In the genomic region with DNA sequence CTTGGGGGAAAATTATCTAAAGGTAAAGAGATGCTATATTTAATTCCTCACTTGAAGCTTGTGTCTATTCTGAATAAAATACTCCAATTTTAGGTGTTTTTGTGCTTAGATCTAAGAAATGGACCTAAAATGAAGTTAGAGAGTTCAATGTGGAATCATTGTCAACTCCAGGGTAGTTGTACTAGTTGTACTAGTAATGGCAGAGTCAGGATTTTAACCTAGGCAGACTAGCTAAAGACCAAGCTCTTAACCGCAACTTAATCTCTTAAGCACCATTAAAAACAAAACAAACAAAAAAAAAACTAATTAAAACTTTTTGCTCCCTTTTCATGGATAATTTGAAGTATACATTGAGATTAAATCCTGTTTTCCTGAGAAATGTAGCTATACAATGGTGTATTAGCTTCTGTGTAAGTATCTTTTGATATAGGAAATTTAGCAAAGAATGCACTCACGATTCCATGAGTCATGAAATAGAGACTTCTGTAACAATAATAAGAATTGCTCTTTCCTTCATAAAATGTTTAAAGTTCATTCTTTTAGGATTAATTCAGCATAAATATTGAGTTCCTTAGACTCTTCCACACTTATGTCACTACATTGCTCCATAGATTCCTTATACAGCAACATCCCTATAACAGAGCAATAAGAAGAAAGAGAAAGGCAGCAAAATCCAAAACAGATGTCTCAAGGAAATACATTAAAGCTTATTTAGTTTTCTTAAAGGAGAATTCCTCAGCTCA, we compare ENCODE assay signal across 29 cellular contexts. TPM values are rescaled to one million over a fixed set of nuclear protein-coding genes. Genes with fewer than 3 reads are reported as not detected.
DNase-seq lines count a peak whose midpoint lies in the region; TF ChIP-seq lines count a peak whose summit lies in the region.
"Had no signal": no experiment of that assay in that cellular context is flagged by ENCODE, and none has a peak within 500 bp of the region (broad histone marks: within the 10 kb centered on the region; RNA-seq: fewer than 3 reads in every experiment).

No MANE protein-coding gene starts in this region.

- H3K27me3 Mint-ChIP-seq in CD8-positive, alpha-beta memory T cell = no peaks in the 10 kb centered on the region
- H3K27me3 Mint-ChIP-seq: activated CD8-positive, alpha-beta memory T cell treated with anti-CD3 and anti-CD28 coated beads, Interleukin-2, amount 10 ng/mL, durations not matched to agents 7 days and 5 days; brain; CD4-positive, CD25-positive, alpha-beta regulatory T cell; stimulated activated naive CD8-positive, alpha-beta T cell treated with anti-CD3 and anti-CD28 coated beads, Interleukin-15, amount 100 ng/mL, for 72 hours had no signal

- H4K20me1 ChIP-seq in smooth muscle cell (ENCODE audit: low read depth) = no peaks in the 10 kb centered on the region

- H3K9me3 ChIP-seq in adipocyte (ENCODE audit: control insufficient read depth, low read length) (no peaks in the 10 kb centered on the region), smooth muscle cell (replicated peaks; ENCODE audit: low read depth) (no peaks in the 10 kb centered on the region), thyroid gland (no peaks in the 10 kb centered on the region)
- no peaks in the 10 kb centered on the region for H3K9me3 ChIP-seq in CD8-positive, alpha-beta memory T cell (ENCODE audit: low read length)
- H3K9me3 ChIP-seq: esophagus muscularis mucosa, left lung, spleen, thoracic aorta had no signal

- no peaks in the 10 kb centered on the region for H3K36me3 ChIP-seq in adipocyte (ENCODE audit: control insufficient read depth, insufficient read depth, low read length, severe bottlenecking)
- no peaks in the 10 kb centered on the region for H3K36me3 ChIP-seq in smooth muscle cell (ENCODE audit: low read depth)
- no peaks in the 10 kb centered on the region for H3K36me3 ChIP-seq in CD8-positive, alpha-beta memory T cell (ENCODE audit: insufficient read depth, low read length)
- H3K36me3 ChIP-seq in thyroid gland = no peaks in the 10 kb centered on the region
- H3K36me3 ChIP-seq: esophagus muscularis mucosa, left lung, neural progenitor cell, spleen, thoracic aorta had no signal

- H3K4me3 ChIP-seq in adipocyte (ENCODE audit: low read length) = no peak overlapping the region
- H3K4me3 ChIP-seq in smooth muscle cell = no peak overlapping the region
- H3K4me3 ChIP-seq in CD8-positive, alpha-beta memory T cell (ENCODE audit: low read length) = no peak overlapping the region
- no peak overlapping the region for H3K4me3 ChIP-seq in thyroid gland (replicated peaks in 1 of 3)
- H3K4me3 ChIP-seq: esophagus muscularis mucosa, left lung, neural progenitor cell, spleen, thoracic aorta had no signal

- H3F3A ChIP-seq in smooth muscle cell (ENCODE audit: low read depth) = no peaks in the 10 kb centered on the region

- H3K9ac ChIP-seq in adipocyte (ENCODE audit: low read length) (no peak overlapping the region), smooth muscle cell (ENCODE audit: low read depth) (no peak overlapping the region)
- H3K9ac ChIP-seq: neural progenitor cell, parathyroid adenoma had no signal

- peak overlapping the region; percentile 9 for H3K4me2 ChIP-seq in smooth muscle cell
- H3K4me2 ChIP-seq: neural progenitor cell had no signal

- no peaks in the 10 kb centered on the region for H3K79me2 ChIP-seq in smooth muscle cell (ENCODE audit: low read depth)
- H3K79me2 ChIP-seq: parathyroid adenoma had no signal

- H2AFZ ChIP-seq in smooth muscle cell (ENCODE audit: low read depth) = no peak overlapping the region
- H2AFZ ChIP-seq: neural progenitor cell, parathyroid adenoma had no signal

- POLR2A ChIA-PET in CD8-positive, alpha-beta memory T cell (lab: Charles Lee) = no interaction called here

- H3K4me1 ChIP-seq in adipocyte (ENCODE audit: control insufficient read depth, insufficient read depth, low read length) = no peaks in the 10 kb centered on the region
- no peaks in the 10 kb centered on the region for H3K4me1 ChIP-seq in smooth muscle cell (ENCODE audit: low read depth)
- H3K4me1 ChIP-seq in CD8-positive, alpha-beta memory T cell (ENCODE audit: insufficient read depth, low read length) = no peaks in the 10 kb centered on the region
- no peaks in the 10 kb centered on the region for H3K4me1 ChIP-seq in thyroid gland
- H3K4me1 ChIP-seq: esophagus muscularis mucosa, left lung, neural progenitor cell, parathyroid adenoma, spleen had no signal

- H3K4me3 Mint-ChIP-seq in CD8-positive, alpha-beta memory T cell = no peak overlapping the region
- H3K4me3 Mint-ChIP-seq: activated CD8-positive, alpha-beta memory T cell treated with anti-CD3 and anti-CD28 coated beads, Interleukin-2, amount 10 ng/mL, durations not matched to agents 7 days and 5 days; brain; CD4-positive, CD25-positive, alpha-beta regulatory T cell; neural progenitor cell; stimulated activated naive CD8-positive, alpha-beta T cell treated with anti-CD3 and anti-CD28 coated beads, Interleukin-15, amount 100 ng/mL, for 72 hours had no signal

- peaks cover 0 to 20% (median 1%) of the 10 kb centered on the region in 5 donors for H3K9me3 Mint-ChIP-seq in CD8-positive, alpha-beta memory T cell
- H3K9me3 Mint-ChIP-seq: brain; neural progenitor cell; stimulated activated naive CD8-positive, alpha-beta T cell treated with anti-CD3 and anti-CD28 coated beads, Interleukin-15, amount 100 ng/mL, for 72 hours had no signal

- 67% methylated on average over 2 of the region's 2 CpGs for WGBS in smooth muscle cell (ENCODE audit: low lambda C conversion rate)
- 93 to 95% methylated on average over 2 of the region's 2 CpGs for WGBS in thyroid gland, 2 donors

- H3K27ac ChIP-seq in smooth muscle cell (ENCODE audit: low read depth) (no peak overlapping the region), thyroid gland (no peak overlapping the region)
- no peak overlapping the region for H3K27ac ChIP-seq in CD8-positive, alpha-beta memory T cell (ENCODE audit: low read depth, low read length)
- H3K27ac ChIP-seq: esophagus muscularis mucosa, left lung, neural progenitor cell, parathyroid adenoma, spleen, thoracic aorta had no signal

- CTCF ChIA-PET in CD8-positive, alpha-beta memory T cell (lab: Charles Lee) = no interaction called here

- no peaks in the 10 kb centered on the region for H3K36me3 Mint-ChIP-seq in CD8-positive, alpha-beta memory T cell
- H3K36me3 Mint-ChIP-seq: activated CD8-positive, alpha-beta memory T cell treated with anti-CD3 and anti-CD28 coated beads, Interleukin-2, amount 10 ng/mL, durations not matched to agents 7 days and 5 days; brain; CD4-positive, CD25-positive, alpha-beta regulatory T cell; neural progenitor cell had no signal

- TF ChIP-seq CTCF in smooth muscle cell (IDR thresholded peaks at IDR 0.05; ENCODE audit: borderline replicate concordance, insufficient read depth, poor library complexity, severe bottlenecking) (no peak), thyroid gland (IDR thresholded peaks at IDR 0.05) (no peak)

- no peak overlapping the region for H3K27ac Mint-ChIP-seq in CD8-positive, alpha-beta memory T cell
- H3K27ac Mint-ChIP-seq: activated CD8-positive, alpha-beta memory T cell treated with anti-CD3 and anti-CD28 coated beads, Interleukin-2, amount 10 ng/mL, durations not matched to agents 7 days and 5 days; CD4-positive, CD25-positive, alpha-beta regulatory T cell; neural progenitor cell; stimulated activated naive CD8-positive, alpha-beta T cell treated with anti-CD3 and anti-CD28 coated beads, Interleukin-15, amount 100 ng/mL, for 72 hours had no signal

- H3K4me1 Mint-ChIP-seq in CD8-positive, alpha-beta memory T cell = no peaks in the 10 kb centered on the region
- H3K4me1 Mint-ChIP-seq: activated CD8-positive, alpha-beta memory T cell treated with anti-CD3 and anti-CD28 coated beads, Interleukin-2, amount 10 ng/mL, durations not matched to agents 7 days and 5 days; CD4-positive, CD25-positive, alpha-beta regulatory T cell; stimulated activated naive CD8-positive, alpha-beta T cell treated with anti-CD3 and anti-CD28 coated beads, Interleukin-15, amount 100 ng/mL, for 72 hours had no signal

- no peak for TF ChIP-seq POLR2A in thyroid gland (IDR thresholded peaks at IDR 0.05)

- DNase-seq in EL = peak; percentile 76
- peak; percentile 75 for DNase-seq in adipocyte (ENCODE audit: low read depth)
- DNase-seq in fibroblast of peridontal ligament (ENCODE audit: extremely low read depth) = peak; percentile 90
- no peak for DNase-seq in smooth muscle cell (lab: John Stamatoyannopoulos, UW; ENCODE audit: unreplicated experiment)
- DNase-seq in CD8-positive, alpha-beta memory T cell = no peak
- DNase-seq in activated CD8-positive, alpha-beta memory T cell treated with anti-CD3 and anti-CD28 coated beads, Interleukin-2, amount 50 U/mL, for 4 hours = no peak
- no peak for DNase-seq in thyroid gland
- DNase-seq: activated CD4-positive, alpha-beta T cell treated with anti-CD3 and anti-CD28 coated beads, Interleukin-2, amount 50 U/mL, for 4 hours; activated CD8-positive, alpha-beta memory T cell treated with anti-CD3 and anti-CD28 coated beads, Interleukin-2, amount 10 ng/mL, durations not matched to agents 7 days and 5 days; activated T-cell treated with anti-CD3 and anti-CD28 coated beads, Interleukin-2, amount 50 U/mL, for 48 hours; CD4-positive, CD25-positive, alpha-beta regulatory T cell; DND-41; islet precursor cell; left lung; mesenchymal stem cell; NCI-H1092; NCI-H187 treated with DMSO at 0.1 percent for 48 hours; NCI-H510A treated with DMSO at 0.1 percent for 48 hours; OCI-M1; spleen; stimulated activated CD4-positive, alpha-beta T cell treated with anti-CD3 and anti-CD28 coated beads, Interleukin-2, amount 100 ng/mL, for 24 hours; stimulated activated CD8-positive, alpha-beta memory T cell treated with anti-CD3 and anti-CD28 coated beads, Interleukin-4, amount 100 ng/mL, for 48 hours; stimulated activated naive CD8-positive, alpha-beta T cell treated with anti-CD3 and anti-CD28 coated beads, Interleukin-15, amount 100 ng/mL, for 72 hours; T-helper 2 cell had no signal

- H3K27me3 ChIP-seq in adipocyte (replicated peaks; ENCODE audit: control insufficient read depth, insufficient read depth, low read length) (no peaks in the 10 kb centered on the region), smooth muscle cell (ENCODE audit: low read depth) (no peaks in the 10 kb centered on the region), thyroid gland (no peaks in the 10 kb centered on the region)
- no peaks in the 10 kb centered on the region for H3K27me3 ChIP-seq in CD8-positive, alpha-beta memory T cell (ENCODE audit: insufficient read depth, low read length, poor library complexity, severe bottlenecking)
- H3K27me3 ChIP-seq: esophagus muscularis mucosa, left lung, spleen had no signal

- intact Hi-C loops in thyroid gland (cut with DNase I) = no loop called here

RNA-seq across cellular contexts. Expression of gene SOX6, which starts 26.5 kb away (rescaled TPM):
- total RNA-seq in smooth muscle cell (27.6 and 31.9 TPM in 2 replicates), thyroid gland (10 to 100 TPM; 17.9 to 27.9 (median 23.3) TPM)
- polyA plus RNA-seq in smooth muscle cell = 11.2 and 19.2 TPM in 2 replicates
- not detected for total RNA-seq in CD8-positive, alpha-beta memory T cell
- not detected for polyA plus RNA-seq in CD8-positive, alpha-beta memory T cell
- polyA plus RNA-seq: CD4-positive, CD25-positive, alpha-beta regulatory T cell had no signal

Comparison
In these comparisons a context has a peak if more than half of its experiments do, and no peak if none do; other contexts are left out.
1. DNase-seq: peak in EL (single experiment), adipocyte (single experiment) and fibroblast of peridontal ligament (single experiment); none in smooth muscle cell (single experiment), CD8-positive, alpha-beta memory T cell (0 of 5), activated CD8-positive, alpha-beta memory T cell treated with anti-CD3 and anti-CD28 coated beads, Interleukin-2, amount 50 U/mL, for 4 hours (single experiment) and thyroid gland (0 of 2).
2. RNA of gene SOX6, which starts 26.5 kb away (total RNA-seq): 27.6 to 31.9 TPM in smooth muscle cell and 17.9 to 27.9 TPM in thyroid gland; not detected in CD8-positive, alpha-beta memory T cell; every median in the first group is over 10 times any median in the second.